1 cellular context compared by ENCODE assay signal in the genomic region with DNA sequence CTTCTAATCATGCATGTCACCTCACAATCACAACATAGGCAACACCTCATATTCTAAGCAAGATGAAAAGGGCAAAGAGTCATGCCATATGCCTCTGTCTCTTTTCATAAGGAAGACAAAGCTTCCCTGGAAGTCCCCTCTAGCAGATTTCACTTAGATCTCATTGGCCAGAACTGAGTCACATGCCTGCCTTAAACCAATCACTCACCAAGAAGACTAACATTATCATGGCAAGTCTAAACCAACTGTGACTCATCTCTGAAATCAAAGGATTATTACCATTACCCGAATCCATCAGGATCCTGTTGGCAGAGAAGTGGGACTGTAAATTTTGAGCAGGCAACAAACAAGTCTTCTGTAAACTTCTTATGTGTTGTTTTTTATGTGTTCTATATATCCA.
TF ChIP-seq lines count a peak whose summit lies in the region.

No MANE protein-coding gene starts in this region.

TF ChIP-seq in endothelial cell of umbilical vein, 7 proteins besides CTCF, POLR2A, EP300 and RAD21:
- TF ChIP-seq JUN (IDR thresholded peaks at IDR 0.05; ENCODE audit: borderline replicate concordance, insufficient read depth, insufficient read length, low read depth) (peak; percentile 16), POLR2AphosphoS5 (IDR thresholded peaks at IDR 0.05; ENCODE audit: insufficient read depth, low read depth, low read length) (no peak), EZH2 (IDR thresholded peaks at IDR 0.05; ENCODE audit: borderline replicate concordance, low read depth, low read length, severe bottlenecking) (no peak)
